1 cellular context compared by ENCODE assay signal in the genomic region with DNA sequence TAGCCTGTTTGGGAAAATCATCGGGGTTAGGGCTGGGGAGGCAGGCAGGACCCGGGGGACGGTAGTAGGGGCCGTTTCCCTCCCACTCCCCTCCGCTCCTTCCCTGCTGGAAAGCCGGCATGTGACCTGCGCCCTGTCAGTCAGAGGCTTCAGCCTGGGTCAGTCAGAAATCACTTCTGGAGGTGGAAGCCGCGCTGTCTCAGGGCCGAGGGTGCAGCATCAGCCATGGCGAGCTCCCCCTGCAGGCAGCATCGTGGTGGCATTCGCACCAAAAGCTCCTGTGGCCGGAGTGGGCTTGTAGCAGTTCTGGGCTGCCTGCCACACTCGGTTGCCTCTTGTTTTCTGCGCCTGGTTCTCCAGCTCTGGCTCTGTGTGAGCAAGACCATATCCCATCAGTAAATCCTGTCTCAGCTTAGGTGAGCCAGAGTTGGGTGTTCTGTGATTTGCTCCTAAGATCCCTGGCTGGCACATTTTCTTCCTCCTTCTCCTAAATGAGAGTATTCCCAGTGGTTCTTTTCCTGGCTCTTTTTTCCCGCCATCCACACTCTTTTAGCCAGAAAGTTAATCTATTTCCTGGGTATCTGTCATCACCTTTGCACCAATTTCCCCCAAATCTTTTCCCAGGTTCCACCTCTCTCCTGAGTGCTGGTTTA.
TF ChIP-seq lines count a peak whose summit lies in the region.

No MANE protein-coding gene starts in this region.

TF ChIP-seq in HepG2, 621 proteins besides CTCF, POLR2A, EP300 and RAD21 (continued from another document and continues in another):
- peak; percentile 72; the same call in 1 of the 2 replicates for TF ChIP-seq AHR (CRISPR knock-in tag; IDR thresholded peaks at IDR 0.05)
- no peak for TF ChIP-seq MED1 (CRISPR knock-in tag; IDR thresholded peaks at IDR 0.05)
- peak; percentile 35 for TF ChIP-seq HNRNPLL (IDR thresholded peaks at IDR 0.05; ENCODE audit: low read depth, low read length, poor library complexity, severe bottlenecking)
- peak; percentile 51; the same call in 1 of the 2 replicates for TF ChIP-seq FOXO1 (CRISPR knock-in tag; IDR thresholded peaks at IDR 0.05)
- no peak for TF ChIP-seq ZNF761 (CRISPR knock-in tag; conservative IDR thresholded peaks at IDR 0.05)
- no peak; the same call in 1 of the 2 replicates for TF ChIP-seq GFI1 (CRISPR knock-in tag; IDR thresholded peaks at IDR 0.05; ENCODE audit: borderline replicate concordance)
- TF ChIP-seq BCL6 (CRISPR knock-in tag; IDR thresholded peaks at IDR 0.05) = peak; percentile 29; the same call in 1 of the 2 replicates
- TF ChIP-seq, protein P1, sequence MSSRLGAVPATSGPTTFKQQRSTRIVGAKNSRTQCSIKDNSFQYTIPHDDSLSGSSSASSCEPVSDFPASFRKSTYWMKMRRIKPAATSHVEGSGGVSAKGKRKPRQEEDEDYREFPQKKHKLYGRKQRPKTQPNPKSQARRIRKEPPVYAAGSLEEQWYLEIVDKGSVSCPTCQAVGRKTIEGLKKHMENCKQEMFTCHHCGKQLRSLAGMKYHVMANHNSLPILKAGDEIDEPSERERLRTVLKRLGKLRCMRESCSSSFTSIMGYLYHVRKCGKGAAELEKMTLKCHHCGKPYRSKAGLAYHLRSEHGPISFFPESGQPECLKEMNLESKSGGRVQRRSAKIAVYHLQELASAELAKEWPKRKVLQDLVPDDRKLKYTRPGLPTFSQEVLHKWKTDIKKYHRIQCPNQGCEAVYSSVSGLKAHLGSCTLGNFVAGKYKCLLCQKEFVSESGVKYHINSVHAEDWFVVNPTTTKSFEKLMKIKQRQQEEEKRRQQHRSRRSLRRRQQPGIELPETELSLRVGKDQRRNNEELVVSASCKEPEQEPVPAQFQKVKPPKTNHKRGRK (CRISPR knock-in tag; IDR thresholded peaks at IDR 0.05) = no peak
- peak; percentile 60; the same call in 1 of the 2 replicates for TF ChIP-seq POGZ (CRISPR knock-in tag; IDR thresholded peaks at IDR 0.05)
- TF ChIP-seq ZNF7 (CRISPR knock-in tag; IDR thresholded peaks at IDR 0.05) = no peak
- peak; percentile 37; the same call in 1 of the 2 replicates for TF ChIP-seq GATAD1 (CRISPR knock-in tag; IDR thresholded peaks at IDR 0.05)
- 0 out of 2 replicates have a peak, but pooled peaks have one; percentile 59 for TF ChIP-seq HIVEP1 (CRISPR knock-in tag; IDR thresholded peaks at IDR 0.05)
- TF ChIP-seq SMAD1 (CRISPR knock-in tag; IDR thresholded peaks at IDR 0.05; ENCODE audit: borderline replicate concordance, low read depth) = 0 out of 2 replicates have a peak, but pooled peaks have one; percentile 25
- TF ChIP-seq KDM2A (CRISPR knock-in tag; IDR thresholded peaks at IDR 0.05; ENCODE audit: borderline replicate concordance, low read depth) = peak; percentile 86; the same call in 1 of the 2 replicates
- TF ChIP-seq, protein P2, sequence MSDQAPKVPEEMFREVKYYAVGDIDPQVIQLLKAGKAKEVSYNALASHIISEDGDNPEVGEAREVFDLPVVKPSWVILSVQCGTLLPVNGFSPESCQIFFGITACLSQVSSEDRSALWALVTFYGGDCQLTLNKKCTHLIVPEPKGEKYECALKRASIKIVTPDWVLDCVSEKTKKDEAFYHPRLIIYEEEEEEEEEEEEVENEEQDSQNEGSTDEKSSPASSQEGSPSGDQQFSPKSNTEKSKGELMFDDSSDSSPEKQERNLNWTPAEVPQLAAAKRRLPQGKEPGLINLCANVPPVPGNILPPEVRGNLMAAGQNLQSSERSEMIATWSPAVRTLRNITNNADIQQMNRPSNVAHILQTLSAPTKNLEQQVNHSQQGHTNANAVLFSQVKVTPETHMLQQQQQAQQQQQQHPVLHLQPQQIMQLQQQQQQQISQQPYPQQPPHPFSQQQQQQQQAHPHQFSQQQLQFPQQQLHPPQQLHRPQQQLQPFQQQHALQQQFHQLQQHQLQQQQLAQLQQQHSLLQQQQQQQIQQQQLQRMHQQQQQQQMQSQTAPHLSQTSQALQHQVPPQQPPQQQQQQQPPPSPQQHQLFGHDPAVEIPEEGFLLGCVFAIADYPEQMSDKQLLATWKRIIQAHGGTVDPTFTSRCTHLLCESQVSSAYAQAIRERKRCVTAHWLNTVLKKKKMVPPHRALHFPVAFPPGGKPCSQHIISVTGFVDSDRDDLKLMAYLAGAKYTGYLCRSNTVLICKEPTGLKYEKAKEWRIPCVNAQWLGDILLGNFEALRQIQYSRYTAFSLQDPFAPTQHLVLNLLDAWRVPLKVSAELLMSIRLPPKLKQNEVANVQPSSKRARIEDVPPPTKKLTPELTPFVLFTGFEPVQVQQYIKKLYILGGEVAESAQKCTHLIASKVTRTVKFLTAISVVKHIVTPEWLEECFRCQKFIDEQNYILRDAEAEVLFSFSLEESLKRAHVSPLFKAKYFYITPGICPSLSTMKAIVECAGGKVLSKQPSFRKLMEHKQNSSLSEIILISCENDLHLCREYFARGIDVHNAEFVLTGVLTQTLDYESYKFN (CRISPR knock-in tag; conservative IDR thresholded peaks at IDR 0.05) = peak; percentile 38; the same call in 1 of the 2 replicates
- TF ChIP-seq RXRB (CRISPR knock-in tag; IDR thresholded peaks at IDR 0.05; ENCODE audit: borderline replicate concordance) = peak; percentile 42; the same call in 1 of the 2 replicates
- peak; percentile 55; the same call in 1 of the 2 replicates for TF ChIP-seq IRF2 (CRISPR knock-in tag; IDR thresholded peaks at IDR 0.05)
- peak; percentile 55; the same call in 1 of the 2 replicates for TF ChIP-seq MXD4 (CRISPR knock-in tag; IDR thresholded peaks at IDR 0.05)
- peak; percentile 39; the same call in 1 of the 2 replicates for TF ChIP-seq PRMT3 (CRISPR knock-in tag; IDR thresholded peaks at IDR 0.05; ENCODE audit: borderline replicate concordance, low read depth)
- TF ChIP-seq, protein P3, sequence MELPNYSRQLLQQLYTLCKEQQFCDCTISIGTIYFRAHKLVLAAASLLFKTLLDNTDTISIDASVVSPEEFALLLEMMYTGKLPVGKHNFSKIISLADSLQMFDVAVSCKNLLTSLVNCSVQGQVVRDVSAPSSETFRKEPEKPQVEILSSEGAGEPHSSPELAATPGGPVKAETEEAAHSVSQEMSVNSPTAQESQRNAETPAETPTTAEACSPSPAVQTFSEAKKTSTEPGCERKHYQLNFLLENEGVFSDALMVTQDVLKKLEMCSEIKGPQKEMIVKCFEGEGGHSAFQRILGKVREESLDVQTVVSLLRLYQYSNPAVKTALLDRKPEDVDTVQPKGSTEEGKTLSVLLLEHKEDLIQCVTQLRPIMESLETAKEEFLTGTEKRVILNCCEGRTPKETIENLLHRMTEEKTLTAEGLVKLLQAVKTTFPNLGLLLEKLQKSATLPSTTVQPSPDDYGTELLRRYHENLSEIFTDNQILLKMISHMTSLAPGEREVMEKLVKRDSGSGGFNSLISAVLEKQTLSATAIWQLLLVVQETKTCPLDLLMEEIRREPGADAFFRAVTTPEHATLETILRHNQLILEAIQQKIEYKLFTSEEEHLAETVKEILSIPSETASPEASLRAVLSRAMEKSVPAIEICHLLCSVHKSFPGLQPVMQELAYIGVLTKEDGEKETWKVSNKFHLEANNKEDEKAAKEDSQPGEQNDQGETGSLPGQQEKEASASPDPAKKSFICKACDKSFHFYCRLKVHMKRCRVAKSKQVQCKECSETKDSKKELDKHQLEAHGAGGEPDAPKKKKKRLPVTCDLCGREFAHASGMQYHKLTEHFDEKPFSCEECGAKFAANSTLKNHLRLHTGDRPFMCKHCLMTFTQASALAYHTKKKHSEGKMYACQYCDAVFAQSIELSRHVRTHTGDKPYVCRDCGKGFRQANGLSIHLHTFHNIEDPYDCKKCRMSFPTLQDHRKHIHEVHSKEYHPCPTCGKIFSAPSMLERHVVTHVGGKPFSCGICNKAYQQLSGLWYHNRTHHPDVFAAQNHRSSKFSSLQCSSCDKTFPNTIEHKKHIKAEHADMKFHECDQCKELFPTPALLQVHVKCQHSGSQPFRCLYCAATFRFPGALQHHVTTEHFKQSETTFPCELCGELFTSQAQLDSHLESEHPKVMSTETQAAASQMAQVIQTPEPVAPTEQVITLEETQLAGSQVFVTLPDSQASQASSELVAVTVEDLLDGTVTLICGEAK (IDR thresholded peaks at IDR 0.05) = no peak
- TF ChIP-seq, protein P3 (CRISPR knock-in tag; IDR thresholded peaks at IDR 0.05) = no peak
- TF ChIP-seq EED (CRISPR knock-in tag; IDR thresholded peaks at IDR 0.05) = peak; percentile 63; the same call in 1 of the 2 replicates
- TF ChIP-seq ZKSCAN1 (IDR thresholded peaks at IDR 0.05; ENCODE audit: low read length) = no peak
- peak; percentile 74; the same call in 1 of the 2 replicates for TF ChIP-seq NFKB2 (CRISPR knock-in tag; IDR thresholded peaks at IDR 0.05; ENCODE audit: borderline replicate concordance)
- no peak for TF ChIP-seq THYN1 (CRISPR knock-in tag; IDR thresholded peaks at IDR 0.05; ENCODE audit: borderline replicate concordance, low read depth)
- TF ChIP-seq NCOA2 (CRISPR knock-in tag; IDR thresholded peaks at IDR 0.05) = 0 out of 2 replicates have a peak, but pooled peaks have one; percentile 29
- TF ChIP-seq, protein P4, sequence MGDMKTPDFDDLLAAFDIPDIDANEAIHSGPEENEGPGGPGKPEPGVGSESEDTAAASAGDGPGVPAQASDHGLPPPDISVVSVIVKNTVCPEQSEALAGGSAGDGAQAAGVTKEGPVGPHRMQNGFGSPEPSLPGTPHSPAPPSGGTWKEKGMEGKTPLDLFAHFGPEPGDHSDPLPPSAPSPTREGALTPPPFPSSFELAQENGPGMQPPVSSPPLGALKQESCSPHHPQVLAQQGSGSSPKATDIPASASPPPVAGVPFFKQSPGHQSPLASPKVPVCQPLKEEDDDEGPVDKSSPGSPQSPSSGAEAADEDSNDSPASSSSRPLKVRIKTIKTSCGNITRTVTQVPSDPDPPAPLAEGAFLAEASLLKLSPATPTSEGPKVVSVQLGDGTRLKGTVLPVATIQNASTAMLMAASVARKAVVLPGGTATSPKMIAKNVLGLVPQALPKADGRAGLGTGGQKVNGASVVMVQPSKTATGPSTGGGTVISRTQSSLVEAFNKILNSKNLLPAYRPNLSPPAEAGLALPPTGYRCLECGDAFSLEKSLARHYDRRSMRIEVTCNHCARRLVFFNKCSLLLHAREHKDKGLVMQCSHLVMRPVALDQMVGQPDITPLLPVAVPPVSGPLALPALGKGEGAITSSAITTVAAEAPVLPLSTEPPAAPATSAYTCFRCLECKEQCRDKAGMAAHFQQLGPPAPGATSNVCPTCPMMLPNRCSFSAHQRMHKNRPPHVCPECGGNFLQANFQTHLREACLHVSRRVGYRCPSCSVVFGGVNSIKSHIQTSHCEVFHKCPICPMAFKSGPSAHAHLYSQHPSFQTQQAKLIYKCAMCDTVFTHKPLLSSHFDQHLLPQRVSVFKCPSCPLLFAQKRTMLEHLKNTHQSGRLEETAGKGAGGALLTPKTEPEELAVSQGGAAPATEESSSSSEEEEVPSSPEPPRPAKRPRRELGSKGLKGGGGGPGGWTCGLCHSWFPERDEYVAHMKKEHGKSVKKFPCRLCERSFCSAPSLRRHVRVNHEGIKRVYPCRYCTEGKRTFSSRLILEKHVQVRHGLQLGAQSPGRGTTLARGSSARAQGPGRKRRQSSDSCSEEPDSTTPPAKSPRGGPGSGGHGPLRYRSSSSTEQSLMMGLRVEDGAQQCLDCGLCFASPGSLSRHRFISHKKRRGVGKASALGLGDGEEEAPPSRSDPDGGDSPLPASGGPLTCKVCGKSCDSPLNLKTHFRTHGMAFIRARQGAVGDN (CRISPR knock-in tag; IDR thresholded peaks at IDR 0.05) = peak; percentile 61
- TF ChIP-seq MEIS2 (CRISPR knock-in tag; IDR thresholded peaks at IDR 0.05) = peak; percentile 39; the same call in 1 of the 2 replicates
- TF ChIP-seq BRD4 (CRISPR knock-in tag; IDR thresholded peaks at IDR 0.05) = no peak
- TF ChIP-seq, protein P5, sequence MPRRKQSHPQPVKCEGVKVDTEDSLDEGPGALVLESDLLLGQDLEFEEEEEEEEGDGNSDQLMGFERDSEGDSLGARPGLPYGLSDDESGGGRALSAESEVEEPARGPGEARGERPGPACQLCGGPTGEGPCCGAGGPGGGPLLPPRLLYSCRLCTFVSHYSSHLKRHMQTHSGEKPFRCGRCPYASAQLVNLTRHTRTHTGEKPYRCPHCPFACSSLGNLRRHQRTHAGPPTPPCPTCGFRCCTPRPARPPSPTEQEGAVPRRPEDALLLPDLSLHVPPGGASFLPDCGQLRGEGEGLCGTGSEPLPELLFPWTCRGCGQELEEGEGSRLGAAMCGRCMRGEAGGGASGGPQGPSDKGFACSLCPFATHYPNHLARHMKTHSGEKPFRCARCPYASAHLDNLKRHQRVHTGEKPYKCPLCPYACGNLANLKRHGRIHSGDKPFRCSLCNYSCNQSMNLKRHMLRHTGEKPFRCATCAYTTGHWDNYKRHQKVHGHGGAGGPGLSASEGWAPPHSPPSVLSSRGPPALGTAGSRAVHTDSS (CRISPR knock-in tag; conservative IDR thresholded peaks at IDR 0.05) = no peak
- TF ChIP-seq ZNF614 (CRISPR knock-in tag; IDR thresholded peaks at IDR 0.05; ENCODE audit: borderline replicate concordance) = peak; percentile 65; the same call in 1 of the 2 replicates
- TF ChIP-seq ZNF263 (CRISPR knock-in tag; IDR thresholded peaks at IDR 0.05) = no peak
